Comparison of ENCODE assay signal across 10 cellular contexts in genomic region chr6:148364056-148364844, GRCh38. TPM values are rescaled to one million over a fixed set of nuclear protein-coding genes. Genes with fewer than 3 reads are reported as not detected.
A peak's percentile ranks its signal among the peaks of the same experiment; 100 is the strongest.
DNase-seq lines count a peak whose midpoint lies in the region; ATAC-seq, FAIRE-seq and TF ChIP-seq lines count a peak whose summit lies in the region.
"Had no signal": no experiment of that assay in that cellular context is flagged by ENCODE, and none has a peak within 500 bp of the region (broad histone marks: within the 10 kb centered on the region; RNA-seq: fewer than 3 reads in every experiment).

No MANE protein-coding gene starts in this region.

- peak; percentile 4 for DNase-seq in HT-29 (ENCODE audit: low spot score)
- peak; percentile 67 for DNase-seq in astrocyte (ENCODE audit: low read depth)
- peak; percentile 73 for DNase-seq in hepatic stellate cell (ENCODE audit: low spot score)
- DNase-seq in suprapubic skin (ENCODE audit: low spot score in 2 of 2): no peak
- DNase-seq in NCI-H146 treated with DMSO at 0.1 percent for 48 hours (lab: John Stamatoyannopoulos, UW; ENCODE audit: unreplicated experiment): no peak
- DNase-seq: activated effector memory CD4-positive, alpha-beta T cell treated with anti-CD3 and anti-CD28 coated beads, Interleukin-2, amount 50 U/mL, for 16 hours had no signal

- H3K9me3 ChIP-seq in astrocyte (ENCODE audit: insufficient read depth, low read depth, low read length) (no peaks in the 10 kb centered on the region), suprapubic skin (no peaks in the 10 kb centered on the region)

- no peaks in the 10 kb centered on the region for H3K79me2 ChIP-seq in astrocyte (ENCODE audit: insufficient read depth, low read length)

- H3K36me3 ChIP-seq in astrocyte (ENCODE audit: insufficient read depth, low read length) (no peaks in the 10 kb centered on the region), suprapubic skin (no peaks in the 10 kb centered on the region)

- no peaks in the 10 kb centered on the region for H3K36me3 Mint-ChIP-seq in astrocyte (ENCODE audit: low read depth, unreplicated experiment)

- peak overlapping the region; percentile 0 for H3K27ac Mint-ChIP-seq in astrocyte (ENCODE audit: unreplicated experiment)

- TF ChIP-seq EP300 in suprapubic skin (IDR thresholded peaks at IDR 0.05): no peak

- peak overlapping the region; percentile 40 for H3K4me3 ChIP-seq in astrocyte (ENCODE audit: insufficient read depth, low read depth, low read length)
- H3K4me3 ChIP-seq in suprapubic skin: no peak overlapping the region

- peak overlapping the region; percentile 81 for H3K4me2 ChIP-seq in astrocyte (ENCODE audit: low read length)

- H3K27me3 ChIP-seq in astrocyte (ENCODE audit: insufficient read depth, low read length): no peaks in the 10 kb centered on the region
- H3K27me3 ChIP-seq in suprapubic skin: no peaks in the 10 kb centered on the region

- no peak for TF ChIP-seq POLR2A in suprapubic skin (IDR thresholded peaks at IDR 0.05)
- no peak for TF ChIP-seq POLR2A in GM18505 (IDR thresholded peaks at IDR 0.05; ENCODE audit: borderline replicate concordance, extremely low read depth, insufficient read depth, insufficient read length)

- peak overlapping the region; percentile 45 for H2AFZ ChIP-seq in astrocyte (ENCODE audit: low read depth, low read length)

- TF ChIP-seq CTCF in astrocyte (IDR thresholded peaks at IDR 0.05; ENCODE audit: insufficient read depth, low read depth, low read length): no peak
- TF ChIP-seq CTCF in suprapubic skin (IDR thresholded peaks at IDR 0.05): no peak

- H3K27ac ChIP-seq in astrocyte (ENCODE audit: low read depth, low read length) (peak overlapping the region; percentile 70), suprapubic skin (peak overlapping the region; percentile 39)

- H3K4me1 ChIP-seq in astrocyte (ENCODE audit: insufficient read depth, low read length) (peaks cover 12% of the 10 kb centered on the region), suprapubic skin (peaks cover 49% of the 10 kb centered on the region)

- WGBS in suprapubic skin: 76% methylated on average over 12 of the region's 12 CpGs

- no peak overlapping the region for H3K4me3 Mint-ChIP-seq in astrocyte (ENCODE audit: unreplicated experiment)
- H3K4me3 Mint-ChIP-seq: neural crest cell had no signal

- no peaks in the 10 kb centered on the region for H3K9me3 Mint-ChIP-seq in astrocyte (ENCODE audit: unreplicated experiment)
- H3K9me3 Mint-ChIP-seq: neural crest cell had no signal

- H3K4me1 Mint-ChIP-seq in astrocyte (ENCODE audit: low read depth, unreplicated experiment): peaks cover 13% of the 10 kb centered on the region

- ATAC-seq in GM18505 (IDR thresholded peaks at IDR 0.05; ENCODE audit: unreplicated experiment) (no peak), HG03439 (IDR thresholded peaks at IDR 0.05; ENCODE audit: unreplicated experiment) (no peak), GM21390 (IDR thresholded peaks at IDR 0.05; ENCODE audit: unreplicated experiment) (no peak)

- peak; percentile 68 for FAIRE-seq in astrocyte (lab: Jason Lieb, UNC)

- no peaks in the 10 kb centered on the region for H3K27me3 Mint-ChIP-seq in astrocyte (ENCODE audit: low read depth, unreplicated experiment)

- H3K9ac ChIP-seq in astrocyte (ENCODE audit: low read length): peak overlapping the region; percentile 25

- no peaks in the 10 kb centered on the region for H4K20me1 ChIP-seq in astrocyte (ENCODE audit: insufficient read depth, low read length)

RNA-seq across cellular contexts. Expression of gene SASH1, which starts 21.6 kb away (rescaled TPM):
- 8.9 and 10.2 TPM in 2 replicates for total RNA-seq in HT-29 (2014; rRNA removed; shearing (Covaris generic))
- total RNA-seq in astrocyte: 13.3 and 15.5 TPM in 2 replicates
- 100 to 1,000 TPM in 1 of 4 donors, 10 to 100 TPM in 3; 59.1 to 139 (median 77.1) TPM for total RNA-seq in suprapubic skin

Comparison
In these comparisons a context has a peak if more than half of its experiments do, and no peak if none do; other contexts are left out.
1. DNase-seq: peak in HT-29 (single experiment), astrocyte (single experiment) and hepatic stellate cell (single experiment); none in suprapubic skin (0 of 2) and NCI-H146 treated with DMSO at 0.1 percent for 48 hours (single experiment).